ENCODE assay signal across 8 cellular contexts in the genomic region with DNA sequence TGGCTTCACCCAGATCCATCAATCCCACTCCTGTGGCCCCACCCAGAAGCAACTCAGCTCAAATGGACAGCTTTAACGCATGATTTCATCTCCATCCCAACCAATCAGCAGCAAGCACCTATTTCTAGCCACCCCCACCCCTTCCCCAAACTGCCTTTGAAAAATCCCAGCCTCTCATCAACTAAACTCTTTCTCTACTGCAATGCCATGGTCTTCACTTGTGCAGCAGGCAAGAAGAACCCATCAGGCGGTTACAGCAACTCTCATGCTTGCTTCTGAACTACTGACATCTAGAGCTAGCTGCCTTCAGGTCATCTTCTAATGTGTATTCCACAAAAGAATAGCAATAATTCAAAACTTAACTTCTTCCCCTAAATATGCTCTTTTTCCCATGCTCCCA. TPM values are rescaled to one million over a fixed set of nuclear protein-coding genes. Genes with fewer than 3 reads are reported as not detected.
"Had no signal": no experiment of that assay in that cellular context is flagged by ENCODE, and none has a peak within 500 bp of the region (broad histone marks: within the 10 kb centered on the region; RNA-seq: fewer than 3 reads in every experiment).

No MANE protein-coding gene starts in this region.

- H3K4me3 Mint-ChIP-seq: GM23338, H9 had no signal

- ATAC-seq: GM23338, K562 had no signal

- H3K27ac Mint-ChIP-seq: GM23338, H9 had no signal

- DNase-seq: H9, HCEC 1CT, IMR-90 had no signal

- H3K9me3 Mint-ChIP-seq: GM23338 had no signal

- FAIRE-seq: H1, H54, K562 had no signal

RNA-seq across cellular contexts. Expression of gene STK33, which starts 42.1 kb away (rescaled TPM):
- total RNA-seq: HT-29, K562 had no signal
